In the genomic region with DNA sequence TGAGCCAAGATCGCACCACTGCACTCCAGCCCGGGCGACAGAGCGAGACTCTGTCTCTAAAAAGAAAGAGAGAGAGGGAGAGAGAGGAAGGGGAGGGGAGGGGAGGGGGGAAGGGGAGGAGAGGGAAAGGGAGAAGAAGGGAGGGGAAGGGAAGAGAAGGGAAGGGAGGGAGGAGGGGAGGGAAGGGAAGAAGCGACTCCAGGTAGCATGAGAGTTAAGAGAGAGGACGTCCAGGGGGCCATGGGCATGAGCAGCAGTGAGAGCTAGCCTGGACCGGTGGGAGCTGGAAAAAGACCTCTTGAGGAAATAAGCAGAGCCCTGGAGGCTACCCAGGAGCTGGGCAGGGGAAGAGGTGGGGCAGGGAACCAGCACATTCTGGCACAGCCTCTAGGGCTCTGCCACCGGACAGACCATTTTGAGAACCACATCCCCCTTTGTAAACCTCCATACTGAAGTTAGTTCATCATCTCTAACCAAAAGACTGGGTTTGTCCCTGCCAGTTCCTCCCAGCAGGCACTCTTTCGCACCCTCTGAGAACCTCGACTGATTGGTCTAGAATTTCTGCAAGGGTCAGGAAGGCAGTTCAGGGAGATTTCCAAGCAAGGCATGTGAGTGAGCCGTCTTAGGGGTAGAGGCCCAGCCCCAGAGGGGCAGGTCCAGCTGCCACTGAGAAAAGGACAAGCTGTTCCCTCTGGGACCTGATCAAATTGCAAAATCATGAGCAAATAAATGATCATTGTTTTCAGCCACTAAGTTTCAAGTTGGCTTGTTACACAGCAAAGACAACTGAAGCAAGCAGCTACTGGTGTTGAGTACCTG, we compare ENCODE assay signal across 10 cellular contexts. TPM values are rescaled to one million over a fixed set of nuclear protein-coding genes. Genes with fewer than 3 reads are reported as not detected.
DNase-seq lines count a peak whose midpoint lies in the region; ATAC-seq and TF ChIP-seq lines count a peak whose summit lies in the region.
"Had no signal": no experiment of that assay in that cellular context is flagged by ENCODE, and none has a peak within 500 bp of the region (broad histone marks: within the 10 kb centered on the region; RNA-seq: fewer than 3 reads in every experiment).

No MANE protein-coding gene starts in this region.

- intact Hi-C loops in adrenal gland (cut with DNase I) = no loop called here
- intact Hi-C loops in right cardiac atrium (cut with DNase I) = no loop called here

- H3K36me3 ChIP-seq in adrenal gland (replicated peaks in 1 of 2) = no peaks in the 10 kb centered on the region

- H3K4me1 ChIP-seq in adrenal gland (replicated peaks in 1 of 2) (peaks cover 25 to 31% of the 10 kb centered on the region in 2 donors), right cardiac atrium (ENCODE audit: control insufficient read depth, insufficient read depth, low read length) (no peaks in the 10 kb centered on the region)

- ATAC-seq in right cardiac atrium (peak; percentile 83 to 87), HG03139 (IDR thresholded peaks at IDR 0.05; ENCODE audit: unreplicated experiment) (no peak), GM18858 (IDR thresholded peaks at IDR 0.05; ENCODE audit: unreplicated experiment) (no peak)
- ATAC-seq: left colon had no signal

- TF ChIP-seq POLR2A in adrenal gland (IDR thresholded peaks at IDR 0.05) = no peak

- H3K9me3 ChIP-seq in adrenal gland (replicated peaks in 1 of 3) (no peaks in the 10 kb centered on the region), right cardiac atrium (ENCODE audit: control insufficient read depth, low read length) (no peaks in the 10 kb centered on the region)

- H3K27me3 ChIP-seq in adrenal gland (no peaks in the 10 kb centered on the region), right cardiac atrium (ENCODE audit: control insufficient read depth, insufficient read depth) (no peaks in the 10 kb centered on the region)

- WGBS in adrenal gland, 4 donors = 50 to 63% (median 57%) methylated on average over 8 to 11 of the region's 11 CpGs
- 44% methylated on average over 11 of the region's 11 CpGs for WGBS in right cardiac atrium

- H3K4me3 ChIP-seq in adrenal gland (no peak overlapping the region), right cardiac atrium (ENCODE audit: low read length) (no peak overlapping the region)

- peak; percentile 45 to 86 (median 72) for DNase-seq in adrenal gland
- peak; percentile 65 to 83 (median 67) for DNase-seq in right cardiac atrium
- DNase-seq in renal cortical epithelial cell (ENCODE audit: low read depth) = peak; percentile 58
- DNase-seq in NK-92 treated with Interleukin-12 subunit alpha and Interleukin-12 subunit beta, amount 100 ng/mL, for 24 hours (lab: John Stamatoyannopoulos, UW) = no peak
- DNase-seq in EL = no peak
- DNase-seq: COR-L47 had no signal

- TF ChIP-seq CTCF in C4-2B (conservative IDR thresholded peaks at IDR 0.05) (no peak), adrenal gland (IDR thresholded peaks at IDR 0.05) (no peak)

- H3K27ac ChIP-seq in C4-2B = peak overlapping the region; percentile 71
- H3K27ac ChIP-seq in adrenal gland = peak overlapping the region; percentile 42 to 93 (median 74)
- H3K27ac ChIP-seq in right cardiac atrium (ENCODE audit: low read length) = peak overlapping the region; percentile 46

RNA-seq across cellular contexts. Expression of gene NAIF1, which starts 11.7 kb away (rescaled TPM):
- total RNA-seq in adrenal gland (10 to 100 TPM in 6 of 8 donors, 1 to 10 TPM in 2; 8.0 to 20.7 (median 12.2) TPM), right cardiac atrium (1 to 10 TPM; 6.1 to 8.7 (median 6.4) TPM), renal cortical epithelial cell (7.6 and 13.5 TPM in 2 replicates)
- polyA plus RNA-seq in adrenal gland (10 to 100 TPM in 2 of 3 donors, 1 to 10 TPM in 1; 6.6 to 12.8 (median 10.8) TPM), right cardiac atrium (5.0 TPM)

RNA-seq across cellular contexts. Expression of gene SLC25A25, which starts 12.6 kb away (rescaled TPM):
- total RNA-seq in adrenal gland (10 to 100 TPM; 11.4 to 60.6 (median 25.5) TPM), right cardiac atrium (10 to 100 TPM in 1 of 4 donors, 1 to 10 TPM in 3; 6.3 to 16.1 (median 7.0) TPM), renal cortical epithelial cell (9.8 and 12.3 TPM in 2 replicates)
- polyA plus RNA-seq in adrenal gland (10 to 100 TPM; 13.6 to 14.1 (median 13.9) TPM), right cardiac atrium (5.8 TPM)

Comparison
In these comparisons a context has a peak if more than half of its experiments do, and no peak if none do; other contexts are left out.
1. DNase-seq: peak in adrenal gland (7 of 7), right cardiac atrium (3 of 3) and renal cortical epithelial cell (single experiment); none in NK-92 treated with Interleukin-12 subunit alpha and Interleukin-12 subunit beta, amount 100 ng/mL, for 24 hours (single experiment) and EL (single experiment).
2. ATAC-seq: peak in right cardiac atrium (2 of 2); none in HG03139 (single experiment) and GM18858 (single experiment).
3. Peak in every context shown above with its lines, with median percentiles within 50 percentile points of each other: H3K27ac ChIP-seq.